ENCODE assay signal across 14 cellular contexts in the genomic region with DNA sequence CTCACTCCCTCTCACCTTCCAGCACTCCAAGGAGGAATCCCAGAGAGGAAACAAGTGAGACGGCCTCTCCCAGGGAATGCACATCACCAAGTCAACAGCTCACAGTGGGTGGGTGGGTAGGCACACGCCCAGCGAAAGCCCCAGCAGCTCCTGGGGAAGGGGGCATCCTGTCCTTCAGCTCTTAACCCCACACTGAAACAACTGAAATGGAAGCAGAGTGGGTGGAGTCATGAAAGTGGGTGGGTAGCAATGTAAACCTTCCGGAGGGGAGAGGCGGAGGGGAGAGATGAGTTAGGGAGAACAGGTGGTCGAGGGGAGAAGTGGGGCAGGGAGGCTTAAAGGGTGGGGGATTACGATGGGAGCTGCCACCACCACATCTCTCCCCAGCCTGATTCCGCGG. TPM values are rescaled to one million over a fixed set of nuclear protein-coding genes. Genes with fewer than 3 reads are reported as not detected.
A peak's percentile ranks its signal among the peaks of the same experiment; 100 is the strongest.
DNase-seq lines count a peak whose midpoint lies in the region; ATAC-seq lines count a peak whose summit lies in the region.
"Had no signal": no experiment of that assay in that cellular context is flagged by ENCODE, and none has a peak within 500 bp of the region (broad histone marks: within the 10 kb centered on the region; RNA-seq: fewer than 3 reads in every experiment).

No MANE protein-coding gene starts in this region.

- ATAC-seq in central memory CD8-positive, alpha-beta T cell (replicated peaks; ENCODE audit: extremely low read depth, poor library complexity, severe bottlenecking) = peak; percentile 15
- no peak for ATAC-seq in naive thymus-derived CD8-positive, alpha-beta T cell
- ATAC-seq: activated CD4-positive, CD25-positive, alpha-beta regulatory T cell treated with anti-CD3 and anti-CD28 coated beads, Interleukin-2, amount 50 U/mL, for 24 hours had no signal

- peak overlapping the region; percentile 84 for H3K4me3 Mint-ChIP-seq in central memory CD8-positive, alpha-beta T cell
- peak overlapping the region in 8 of 10 donors; percentile 75 to 92 (median 80) for H3K4me3 Mint-ChIP-seq in naive thymus-derived CD8-positive, alpha-beta T cell

- peak; percentile 19 for DNase-seq in NCI-H748 (lab: John Stamatoyannopoulos, UW; ENCODE audit: unreplicated experiment)
- DNase-seq in NCI-H748 treated with DMSO at 0.1 percent for 48 hours (lab: John Stamatoyannopoulos, UW) = no peak
- DNase-seq in NCI-H82 treated with DMSO at 0.1 percent for 48 hours (lab: John Stamatoyannopoulos, UW; ENCODE audit: unreplicated experiment) = peak; percentile 75
- DNase-seq in central memory CD8-positive, alpha-beta T cell (ENCODE audit: low spot score in 2 of 2) = no peak
- peak in 2 of 10 donors; percentile 8 to 11 for DNase-seq in naive thymus-derived CD8-positive, alpha-beta T cell
- no peak for DNase-seq in activated effector memory CD4-positive, alpha-beta T cell treated with anti-CD3 and anti-CD28 coated beads, Interleukin-2, amount 50 U/mL, for 16 hours
- DNase-seq in T1000 (lab: John Stamatoyannopoulos, UW) = no peak
- no peak for DNase-seq in DMS153 treated with DMSO at 0.1 percent for 48 hours (lab: John Stamatoyannopoulos, UW; ENCODE audit: unreplicated experiment)
- DNase-seq: activated gamma-delta T cell, NCI-H2029, SK-N-SH, testis had no signal

- no peaks in the 10 kb centered on the region for H3K9me3 Mint-ChIP-seq in central memory CD8-positive, alpha-beta T cell
- no peaks in the 10 kb centered on the region for H3K9me3 Mint-ChIP-seq in naive thymus-derived CD8-positive, alpha-beta T cell

- peaks cover 29% of the 10 kb centered on the region for H3K27me3 Mint-ChIP-seq in central memory CD8-positive, alpha-beta T cell
- H3K27me3 Mint-ChIP-seq in naive thymus-derived CD8-positive, alpha-beta T cell = peaks cover 0 to 12% (median 4%) of the 10 kb centered on the region in 5 donors

- H3K36me3 Mint-ChIP-seq in central memory CD8-positive, alpha-beta T cell (ENCODE audit: insufficient read depth) = peaks cover 6% of the 10 kb centered on the region
- no peaks in the 10 kb centered on the region for H3K36me3 Mint-ChIP-seq in naive thymus-derived CD8-positive, alpha-beta T cell

- H3K4me1 Mint-ChIP-seq in central memory CD8-positive, alpha-beta T cell = peaks cover 17% of the 10 kb centered on the region
- H3K4me1 Mint-ChIP-seq in naive thymus-derived CD8-positive, alpha-beta T cell = peaks cover 11 to 18% (median 13%) of the 10 kb centered on the region in 4 donors

- peak overlapping the region; percentile 71 for H3K27ac Mint-ChIP-seq in central memory CD8-positive, alpha-beta T cell (ENCODE audit: low read depth)
- peak overlapping the region in 7 of 10 donors; percentile 35 to 82 (median 71) for H3K27ac Mint-ChIP-seq in naive thymus-derived CD8-positive, alpha-beta T cell

- POLR2A ChIA-PET in naive thymus-derived CD8-positive, alpha-beta T cell (lab: Charles Lee) = interaction anchor here (1.9 to 3.5 kb wide), 2 partner anchors 43 to 76 kb away, joined by 8 to 20 read pairs; no protein-coding TSS in a partner anchor

RNA-seq across cellular contexts. Expression of a gene that starts 5.4 kb away (rescaled TPM):
- total RNA-seq in naive thymus-derived CD8-positive, alpha-beta T cell = not detected
- polyA plus RNA-seq in naive thymus-derived CD8-positive, alpha-beta T cell = under 1 TPM in 1 of 3 donors, not detected in 2; 0.16 TPM
- total RNA-seq: H4 had no signal

RNA-seq across cellular contexts. Expression of a gene that starts 48.2 kb away (rescaled TPM):
- total RNA-seq in naive thymus-derived CD8-positive, alpha-beta T cell = 100 to 1,000 TPM; 120 to 122 TPM
- polyA plus RNA-seq in naive thymus-derived CD8-positive, alpha-beta T cell = 10 to 100 TPM; 10.7 to 31.0 (median 21.8) TPM

Comparison
In these comparisons a context has a peak if more than half of its experiments do, and no peak if none do; other contexts are left out.
1. DNase-seq: peak in NCI-H748 (single experiment) and NCI-H82 treated with DMSO at 0.1 percent for 48 hours (single experiment); none in NCI-H748 treated with DMSO at 0.1 percent for 48 hours (single experiment), central memory CD8-positive, alpha-beta T cell (0 of 2), activated effector memory CD4-positive, alpha-beta T cell treated with anti-CD3 and anti-CD28 coated beads, Interleukin-2, amount 50 U/mL, for 16 hours (single experiment), T1000 (single experiment) and DMS153 treated with DMSO at 0.1 percent for 48 hours (single experiment).